23 cellular contexts compared by ENCODE assay signal in genomic region chrX:445727-446126, GRCh38. TPM values are rescaled to one million over a fixed set of nuclear protein-coding genes. Genes with fewer than 3 reads are reported as not detected.
DNase-seq lines count a peak whose midpoint lies in the region; ATAC-seq and TF ChIP-seq lines count a peak whose summit lies in the region.
"Had no signal": no experiment of that assay in that cellular context is flagged by ENCODE, and none has a peak within 500 bp of the region (broad histone marks: within the 10 kb centered on the region; RNA-seq: fewer than 3 reads in every experiment).

No MANE protein-coding gene starts in this region.

- no peak for TF ChIP-seq POLR2A in lower leg skin (IDR thresholded peaks at IDR 0.05)

- H3K27ac Mint-ChIP-seq in chondrocyte (ENCODE audit: unreplicated experiment): no peak overlapping the region
- no peak overlapping the region for H3K27ac Mint-ChIP-seq in CD8-positive, alpha-beta T cell
- H3K27ac Mint-ChIP-seq: B cell, CD14-positive monocyte had no signal

- ATAC-seq in CD8-positive, alpha-beta T cell: no peak

- peaks cover 14% of the 10 kb centered on the region for H3K4me1 Mint-ChIP-seq in chondrocyte (ENCODE audit: low read depth)
- no peaks in the 10 kb centered on the region for H3K4me1 Mint-ChIP-seq in CD8-positive, alpha-beta T cell (ENCODE audit: low read depth)
- H3K4me1 Mint-ChIP-seq: B cell, CD14-positive monocyte had no signal

- peak; percentile 69 for DNase-seq in H7
- DNase-seq in chondrocyte (ENCODE audit: low spot score): peak; percentile 44
- peak; percentile 51 for DNase-seq in iPS-NIHi7 (ENCODE audit: extremely low spot score)
- DNase-seq in posterior vena cava (ENCODE audit: low spot score): peak; percentile 20
- no peak for DNase-seq in activated CD4-positive, alpha-beta T cell treated with anti-CD3 and anti-CD28 coated beads for 4 hours
- no peak for DNase-seq in lower leg skin (ENCODE audit: low spot score in 2 of 2)
- no peak for DNase-seq in CD8-positive, alpha-beta T cell
- DNase-seq: DMS53, GF-D8, IMR-90, NCI-H1694 treated with DMSO at 0.1 percent for 48 hours, NCI-H2081 treated with DMSO at 0.1 percent for 48 hours, NCI-H446, NCI-H526 treated with DMSO at 0.1 percent for 48 hours, OCI-M1, SHP77 treated with DMSO at 0.1 percent for 48 hours had no signal

- POLR2A ChIA-PET in CD8-positive, alpha-beta T cell (lab: Charles Lee): no interaction called here

- no peaks in the 10 kb centered on the region for H3K36me3 Mint-ChIP-seq in chondrocyte (ENCODE audit: low read depth)
- no peaks in the 10 kb centered on the region for H3K36me3 Mint-ChIP-seq in CD8-positive, alpha-beta T cell
- H3K36me3 Mint-ChIP-seq: CD14-positive monocyte had no signal

- no peak overlapping the region for H3K27ac ChIP-seq in CD8-positive, alpha-beta T cell (ENCODE audit: low read depth, low read length)
- H3K27ac ChIP-seq: A549, HL-60, KMS-11, SK-N-MC had no signal

- no peaks in the 10 kb centered on the region for H3K9me3 Mint-ChIP-seq in chondrocyte (ENCODE audit: low read depth)
- no peaks in the 10 kb centered on the region for H3K9me3 Mint-ChIP-seq in CD8-positive, alpha-beta T cell

- peaks cover 23% of the 10 kb centered on the region for H3K27me3 Mint-ChIP-seq in chondrocyte (ENCODE audit: low read depth)
- no peaks in the 10 kb centered on the region for H3K27me3 Mint-ChIP-seq in CD8-positive, alpha-beta T cell (ENCODE audit: low read depth)
- H3K27me3 Mint-ChIP-seq: B cell had no signal

- H3K36me3 ChIP-seq in H7 (replicated peaks; ENCODE audit: control insufficient read depth, insufficient read depth, low read length): no peaks in the 10 kb centered on the region
- H3K36me3 ChIP-seq in CD8-positive, alpha-beta T cell (ENCODE audit: insufficient read depth, low read length): no peaks in the 10 kb centered on the region
- H3K36me3 ChIP-seq: HAP-1 had no signal

- no peaks in the 10 kb centered on the region for H3K9me3 ChIP-seq in CD8-positive, alpha-beta T cell (ENCODE audit: low read length)
- H3K9me3 ChIP-seq: A549, HAP-1 had no signal

- 43 to 46% methylated on average over 8 of the region's 8 CpGs for WGBS in lower leg skin, 2 donors

- TF ChIP-seq CTCF in chondrocyte (IDR thresholded peaks at IDR 0.05) (no peak), lower leg skin (IDR thresholded peaks at IDR 0.05) (no peak)
- TF ChIP-seq CTCF in CD8-positive, alpha-beta T cell (IDR thresholded peaks at IDR 0.05): no peak

- intact Hi-C loops in posterior vena cava (cut with DNase I): no loop called here
- intact Hi-C loops in lower leg skin (cut with DNase I; ENCODE audit: low total_unique reads): no loop called here
- intact Hi-C loops in CD8-positive, alpha-beta T cell (cut with DNase I, micrococcal nuclease): no loop called here

- CTCF ChIA-PET in CD8-positive, alpha-beta T cell (lab: Charles Lee): no interaction called here

- H3K4me3 ChIP-seq in H7 (ENCODE audit: insufficient read depth, low read depth, low read length): no peak overlapping the region
- no peak overlapping the region for H3K4me3 ChIP-seq in lower leg skin (ENCODE audit: low read depth, poor library complexity, severe bottlenecking)
- H3K4me3 ChIP-seq in CD8-positive, alpha-beta T cell (ENCODE audit: low read depth, low read length): no peak overlapping the region
- H3K4me3 ChIP-seq: A549, HAP-1, SK-N-MC had no signal

- H3K27me3 ChIP-seq in H7 (ENCODE audit: control insufficient read depth, insufficient read depth, low read length): peaks cover 8% of the 10 kb centered on the region
- no peaks in the 10 kb centered on the region for H3K27me3 ChIP-seq in CD8-positive, alpha-beta T cell (ENCODE audit: insufficient read depth, low read length)

- H3K4me1 ChIP-seq in CD8-positive, alpha-beta T cell (ENCODE audit: insufficient read depth, low read length): no peaks in the 10 kb centered on the region
- H3K4me1 ChIP-seq: HAP-1 had no signal

- H3K4me3 Mint-ChIP-seq in chondrocyte (ENCODE audit: unreplicated experiment): no peak overlapping the region
- H3K4me3 Mint-ChIP-seq in CD8-positive, alpha-beta T cell: no peak overlapping the region
- H3K4me3 Mint-ChIP-seq: B cell, CD14-positive monocyte had no signal

RNA-seq across cellular contexts. Expression of gene PPP2R3B, which starts 59.0 kb away (rescaled TPM):
- 63.1 and 113 TPM in 2 replicates for total RNA-seq in H7 (2014; rRNA removed; shearing (Covaris generic))
- total RNA-seq in chondrocyte: 27.1 to 30.5 TPM (median 30.0 TPM) in 3 replicates
- total RNA-seq in posterior vena cava: 10 to 100 TPM; 17.9 to 23.4 TPM
- total RNA-seq in lower leg skin: 100 to 1,000 TPM in 1 of 4 donors, 10 to 100 TPM in 3; 37.6 to 106 (median 46.6) TPM
- total RNA-seq in CD8-positive, alpha-beta T cell: 10 to 100 TPM; 17.6 to 19.5 TPM

Comparison
In these comparisons a context has a peak if more than half of its experiments do, and no peak if none do; other contexts are left out.
1. DNase-seq: peak in H7 (single experiment), chondrocyte (single experiment), iPS-NIHi7 (single experiment) and posterior vena cava (single experiment); none in activated CD4-positive, alpha-beta T cell treated with anti-CD3 and anti-CD28 coated beads for 4 hours (0 of 2), lower leg skin (0 of 2) and CD8-positive, alpha-beta T cell (0 of 7).